9 cellular contexts compared by ENCODE assay signal in the genomic region with DNA sequence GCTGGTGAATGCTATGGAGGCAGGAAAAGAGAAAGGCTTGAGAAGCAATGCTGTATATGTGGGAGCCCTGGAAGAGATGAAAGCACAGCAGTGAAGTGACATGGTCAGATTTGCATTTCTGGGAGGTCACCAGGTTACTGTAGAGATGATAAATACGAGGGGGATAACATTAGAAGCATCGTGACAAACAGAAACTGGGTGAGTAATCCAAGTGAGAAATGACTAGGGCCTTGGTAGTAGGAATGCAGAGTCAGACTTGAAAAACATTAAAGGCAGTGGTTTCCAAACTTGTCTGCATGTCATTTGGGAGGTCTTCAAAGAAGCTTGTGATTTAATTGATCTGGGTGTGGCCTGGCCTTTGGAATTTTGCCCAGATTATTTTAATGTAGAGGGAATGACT. TPM values are rescaled to one million over a fixed set of nuclear protein-coding genes. Genes with fewer than 3 reads are reported as not detected.
DNase-seq lines count a peak whose midpoint lies in the region; ATAC-seq and TF ChIP-seq lines count a peak whose summit lies in the region.
"Had no signal": no experiment of that assay in that cellular context is flagged by ENCODE, and none has a peak within 500 bp of the region (broad histone marks: within the 10 kb centered on the region; RNA-seq: fewer than 3 reads in every experiment).

No MANE protein-coding gene starts in this region.

- no peaks in the 10 kb centered on the region for H3K79me2 ChIP-seq in OCI-LY3 (ENCODE audit: low read length)
- no peaks in the 10 kb centered on the region for H3K79me2 ChIP-seq in smooth muscle cell (ENCODE audit: low read depth)
- H3K79me2 ChIP-seq: parathyroid adenoma had no signal

- H3K27me3 ChIP-seq in OCI-LY3 (ENCODE audit: low read depth, low read length) (no peaks in the 10 kb centered on the region), smooth muscle cell (ENCODE audit: low read depth) (no peaks in the 10 kb centered on the region)

- no peak overlapping the region for H2AFZ ChIP-seq in OCI-LY3 (ENCODE audit: low read depth, low read length)
- no peak overlapping the region for H2AFZ ChIP-seq in smooth muscle cell (ENCODE audit: low read depth)
- H2AFZ ChIP-seq: parathyroid adenoma had no signal

- H3K9me3 ChIP-seq in OCI-LY3 (ENCODE audit: insufficient read depth, low read length) (no peaks in the 10 kb centered on the region), smooth muscle cell (replicated peaks; ENCODE audit: low read depth) (no peaks in the 10 kb centered on the region)

- H3K9ac ChIP-seq in OCI-LY3 (ENCODE audit: low read length) (peak overlapping the region; percentile 9; the same call in 1 of the 2 replicates), smooth muscle cell (ENCODE audit: low read depth) (peak overlapping the region; percentile 55)
- H3K9ac ChIP-seq: parathyroid adenoma had no signal

- no peaks in the 10 kb centered on the region for H3K9me3 Mint-ChIP-seq in activated T-cell treated with anti-CD3 and anti-CD28 coated beads, Interleukin-2, amount 50 U/mL, for 4 hours

- H3K4me1 Mint-ChIP-seq in activated T-cell treated with anti-CD3 and anti-CD28 coated beads, Interleukin-2, amount 50 U/mL, for 4 hours (ENCODE audit: low read depth), result peaks cover 2% of the 10 kb centered on the region

- WGBS in smooth muscle cell (ENCODE audit: low lambda C conversion rate), result 9% methylated on average over 2 of the region's 2 CpGs

- H3K4me1 ChIP-seq in OCI-LY3 (ENCODE audit: low read length), result peaks cover 38% of the 10 kb centered on the region
- H3K4me1 ChIP-seq in smooth muscle cell (ENCODE audit: low read depth), result peaks cover 4% of the 10 kb centered on the region
- H3K4me1 ChIP-seq: parathyroid adenoma had no signal

- intact Hi-C loops in posterior cingulate gyrus (cut with DNase I), result no loop called here

- H3K4me2 ChIP-seq in OCI-LY3 (ENCODE audit: low read length), result peak overlapping the region; percentile 38
- peak overlapping the region; percentile 28 for H3K4me2 ChIP-seq in smooth muscle cell

- ATAC-seq in activated T-cell treated with anti-CD3 and anti-CD28 coated beads, Interleukin-2, amount 50 U/mL, for 4 hours, result peak; percentile 93 to 96
- ATAC-seq in HG02588 (IDR thresholded peaks at IDR 0.05; ENCODE audit: unreplicated experiment), result peak; percentile 100

- peak overlapping the region; percentile 0 for H3K4me3 ChIP-seq in OCI-LY3 (ENCODE audit: low read length)
- H3K4me3 ChIP-seq in smooth muscle cell, result no peak overlapping the region

- no peak overlapping the region for H3K4me3 Mint-ChIP-seq in activated T-cell treated with anti-CD3 and anti-CD28 coated beads, Interleukin-2, amount 50 U/mL, for 4 hours

- H3F3A ChIP-seq in smooth muscle cell (ENCODE audit: low read depth), result no peaks in the 10 kb centered on the region

- H3K27me3 Mint-ChIP-seq in activated T-cell treated with anti-CD3 and anti-CD28 coated beads, Interleukin-2, amount 50 U/mL, for 4 hours (ENCODE audit: low read depth), result peaks cover 5% of the 10 kb centered on the region

- TF ChIP-seq CTCF in OCI-LY3 (IDR thresholded peaks at IDR 0.05; ENCODE audit: low read depth, low read length) (no peak), smooth muscle cell (IDR thresholded peaks at IDR 0.05; ENCODE audit: borderline replicate concordance, insufficient read depth, poor library complexity, severe bottlenecking) (no peak)

- H4K20me1 ChIP-seq in OCI-LY3 (ENCODE audit: insufficient read depth, low read length), result no peaks in the 10 kb centered on the region
- no peaks in the 10 kb centered on the region for H4K20me1 ChIP-seq in smooth muscle cell (ENCODE audit: low read depth)

- no peak for DNase-seq in activated T-cell treated with anti-CD3 and anti-CD28 coated beads, Interleukin-2, amount 50 U/mL, for 4 hours
- DNase-seq in activated T-cell treated with anti-CD3 and anti-CD28 coated beads, Interleukin-2, amount 50 U/mL, for 48 hours, result no peak
- DNase-seq in smooth muscle cell (lab: John Stamatoyannopoulos, UW; ENCODE audit: unreplicated experiment) (no peak), NCI-H2196 (lab: John Stamatoyannopoulos, UW; ENCODE audit: unreplicated experiment) (no peak), posterior cingulate gyrus (no peak), NCI-H69 (lab: John Stamatoyannopoulos, UW) (no peak)

- H3K27ac ChIP-seq in OCI-LY3 (ENCODE audit: low read length), result peak overlapping the region; percentile 33; the same call in 1 of the 2 replicates
- peak overlapping the region; percentile 82 for H3K27ac ChIP-seq in smooth muscle cell (ENCODE audit: low read depth)
- H3K27ac ChIP-seq: parathyroid adenoma had no signal

- H3K36me3 ChIP-seq in OCI-LY3 (replicated peaks; ENCODE audit: low read depth, low read length) (no peaks in the 10 kb centered on the region), smooth muscle cell (ENCODE audit: low read depth) (no peaks in the 10 kb centered on the region)

- H3K36me3 Mint-ChIP-seq in activated T-cell treated with anti-CD3 and anti-CD28 coated beads, Interleukin-2, amount 50 U/mL, for 4 hours (ENCODE audit: insufficient read depth), result no peaks in the 10 kb centered on the region

RNA-seq across cellular contexts. Expression of gene CCDC34, which starts 44.0 kb away (rescaled TPM):
- 1 to 10 TPM; 5.5 to 6.9 (median 6.3) TPM for total RNA-seq in activated T-cell treated with anti-CD3 and anti-CD28 coated beads, Interleukin-2, amount 50 U/mL, for 4 hours
- 8.0 and 9.3 TPM in 2 replicates for total RNA-seq in smooth muscle cell
- polyA plus RNA-seq in smooth muscle cell, result 6.7 and 8.2 TPM in 2 replicates
